ENCODE assay signal across 28 cellular contexts in genomic region chr10:33795529-33795928, GRCh38.
"Had no signal": no experiment of that assay in that cellular context is flagged by ENCODE, and none has a peak within 500 bp of the region (broad histone marks: within the 10 kb centered on the region; RNA-seq: fewer than 3 reads in every experiment).

No MANE protein-coding gene starts in this region.

- DNase-seq: activated B cell treated with CpG ODN at 0.5 μM for 24 hours; activated CD4-positive, alpha-beta T cell treated with anti-CD3 and anti-CD28 coated beads for 48 hours; activated CD4-positive, alpha-beta T cell treated with anti-CD3 and anti-CD28 coated beads, Interleukin-2, amount 50 U/mL, for 1 hour; activated CD4-positive, alpha-beta T cell treated with anti-CD3 and anti-CD28 coated beads, Interleukin-2, amount 50 U/mL, for 48 hours; activated CD8-positive, alpha-beta memory T cell treated with anti-CD3 and anti-CD28 coated beads for 24 hours; activated CD8-positive, alpha-beta T cell treated with anti-CD3 and anti-CD28 coated beads for 36 hours; activated effector memory CD4-positive, alpha-beta T cell treated with Interleukin-2 at 50 U/mL for 16 hours; activated gamma-delta T cell treated with Interleukin-2 at 50 U/mL for 16 hours; activated naive CD4-positive, alpha-beta T cell treated with anti-CD3 and anti-CD28 coated beads, Interleukin-2, amount 50 U/mL, for 16 hours; activated naive CD4-positive, alpha-beta T cell treated with Interleukin-2 at 50 U/mL for 16 hours; activated T-cell treated with anti-CD3 and anti-CD28 coated beads, Interleukin-2, amount 50 U/mL, for 4 hours; central memory CD4-positive, alpha-beta T cell; cerebellar nuclear complex; colonic mucosa; effector CD8-positive, alpha-beta T cell; esophagus squamous epithelium; foreskin melanocyte; head of caudate nucleus; T-helper 1 cell; T-helper 17 cell; T1000; WERI-Rb-1 had no signal

- ATAC-seq: activated CD4-positive, CD25-positive, alpha-beta regulatory T cell treated with anti-CD3 and anti-CD28 coated beads, Interleukin-2, amount 50 U/mL, for 24 hours; activated CD8-positive, alpha-beta T cell treated with anti-CD3 and anti-CD28 coated beads for 36 hours; activated T-cell treated with anti-CD3 and anti-CD28 coated beads, Interleukin-2, amount 50 U/mL, for 4 hours; activated T-helper 17 cell treated with anti-CD3 and anti-CD28 coated beads, Interleukin-2, amount 50 U/mL, for 72 hours; gastroesophageal sphincter; T-helper 17 cell had no signal

- H3K27me3 Mint-ChIP-seq: activated B cell treated with CpG ODN at 0.5 μM for 24 hours; activated CD8-positive, alpha-beta T cell treated with anti-CD3 and anti-CD28 coated beads for 36 hours; activated naive CD8-positive, alpha-beta T cell; brain had no signal

- H3K4me3 Mint-ChIP-seq: activated B cell treated with CpG ODN at 0.5 μM for 24 hours; activated CD8-positive, alpha-beta T cell treated with anti-CD3 and anti-CD28 coated beads for 36 hours; activated naive CD8-positive, alpha-beta T cell; activated T-cell treated with anti-CD3 and anti-CD28 coated beads, Interleukin-2, amount 50 U/mL, for 4 hours; activated T-helper 17 cell treated with anti-CD3 and anti-CD28 coated beads, Interleukin-2, amount 50 U/mL, for 72 hours; brain; T-helper 17 cell; T-helper 2 cell treated with Interferon-gamma antibody and Interleukin-4, amounts not matched to agents 5 μg/mL and 100 μg/mL, for 36 hours had no signal

- H3K27ac Mint-ChIP-seq: activated B cell treated with CpG ODN at 0.5 μM for 24 hours; activated CD8-positive, alpha-beta T cell treated with anti-CD3 and anti-CD28 coated beads for 36 hours; activated naive CD8-positive, alpha-beta T cell; activated T-helper 17 cell treated with anti-CD3 and anti-CD28 coated beads, Interleukin-2, amount 50 U/mL, for 72 hours; brain; T-helper 17 cell; T-helper 2 cell treated with Interferon-gamma antibody and Interleukin-4, amounts not matched to agents 5 μg/mL and 100 μg/mL, for 36 hours had no signal

- H3K9me3 Mint-ChIP-seq: activated CD8-positive, alpha-beta T cell treated with anti-CD3 and anti-CD28 coated beads for 36 hours; activated T-helper 17 cell treated with anti-CD3 and anti-CD28 coated beads, Interleukin-2, amount 50 U/mL, for 72 hours; T-helper 2 cell treated with Interferon-gamma antibody and Interleukin-4, amounts not matched to agents 5 μg/mL and 100 μg/mL, for 36 hours had no signal

- H3K4me1 Mint-ChIP-seq: activated B cell treated with CpG ODN at 0.5 μM for 24 hours; activated T-helper 17 cell treated with anti-CD3 and anti-CD28 coated beads, Interleukin-2, amount 50 U/mL, for 72 hours; T-helper 17 cell had no signal

- H3K36me3 Mint-ChIP-seq: activated naive CD8-positive, alpha-beta T cell; brain had no signal
